In genomic region chr3:24372559-24373197, GRCh38 we compare ENCODE assay signal across 15 cellular contexts.
DNase-seq lines count a peak whose midpoint lies in the region; ATAC-seq and TF ChIP-seq lines count a peak whose summit lies in the region.
"Had no signal": no experiment of that assay in that cellular context is flagged by ENCODE, and none has a peak within 500 bp of the region (broad histone marks: within the 10 kb centered on the region; RNA-seq: fewer than 3 reads in every experiment).

No MANE protein-coding gene starts in this region.

- H3K27me3 ChIP-seq in body of pancreas (no peaks in the 10 kb centered on the region), gastrocnemius medialis (no peaks in the 10 kb centered on the region), SJCRH30 (no peaks in the 10 kb centered on the region)

- peak overlapping the region; percentile 32 for H3K27ac ChIP-seq in VCaP
- peak overlapping the region in 3 of 4 donors; percentile 36 to 65 (median 39) for H3K27ac ChIP-seq in body of pancreas
- peak overlapping the region in 3 of 4 donors; percentile 26 to 76 (median 51) for H3K27ac ChIP-seq in gastrocnemius medialis
- H3K27ac ChIP-seq in SJCRH30: no peak overlapping the region

- H3K36me3 ChIP-seq in body of pancreas (replicated peaks in 1 of 2; ENCODE audit: insufficient read depth in 1 of 2, low read depth in 2 of 2) (no peaks in the 10 kb centered on the region), mucosa of descending colon (ENCODE audit: low read depth) (no peaks in the 10 kb centered on the region), gastrocnemius medialis (no peaks in the 10 kb centered on the region), SJCRH30 (no peaks in the 10 kb centered on the region)

- in situ Hi-C loops in gastrocnemius medialis (cut with MboI; ENCODE audit: low sequenced_read_pairs in 4 of 4): no loop called here

- peaks cover 60% of the 10 kb centered on the region for H3K4me1 ChIP-seq in body of pancreas
- peaks cover 21% of the 10 kb centered on the region for H3K4me1 ChIP-seq in mucosa of descending colon (ENCODE audit: low read depth)
- peaks cover 38 to 49% of the 10 kb centered on the region in 2 donors for H3K4me1 ChIP-seq in gastrocnemius medialis
- H3K4me1 ChIP-seq in SJCRH30: peaks cover 5% of the 10 kb centered on the region

- TF ChIP-seq POLR2A in body of pancreas (IDR thresholded peaks at IDR 0.05) (no peak), gastrocnemius medialis (IDR thresholded peaks at IDR 0.05) (no peak)

- no peak for TF ChIP-seq CTCF in VCaP (conservative IDR thresholded peaks at IDR 0.05)
- TF ChIP-seq CTCF in body of pancreas (IDR thresholded peaks at IDR 0.05): no peak
- TF ChIP-seq CTCF in mucosa of descending colon (IDR thresholded peaks at IDR 0.05): no peak
- no peak for TF ChIP-seq CTCF in gastrocnemius medialis (IDR thresholded peaks at IDR 0.05 in 4 of 5, conservative IDR thresholded peaks at IDR 0.05 in 1 of 5)

- ATAC-seq in body of pancreas: no peak
- peak; percentile 60 for ATAC-seq in mucosa of descending colon
- ATAC-seq in gastrocnemius medialis: no peak
- no peak for ATAC-seq in HG02798 (IDR thresholded peaks at IDR 0.05; ENCODE audit: poor library complexity, unreplicated experiment)
- ATAC-seq: Panc1 had no signal

- intact Hi-C loops in body of pancreas (cut with DNase I): no loop called here
- intact Hi-C loops in mucosa of descending colon (cut with DNase I, micrococcal nuclease): no loop called here
- intact Hi-C loops in gastrocnemius medialis (cut with DNase I; ENCODE audit: low total_unique reads): no loop called here

- WGBS in body of pancreas, 2 donors: 71 to 72% methylated on average over 3 of the region's 3 CpGs

- H3K9me3 ChIP-seq in body of pancreas (no peaks in the 10 kb centered on the region), mucosa of descending colon (no peaks in the 10 kb centered on the region), gastrocnemius medialis (no peaks in the 10 kb centered on the region), SJCRH30 (replicated peaks) (no peaks in the 10 kb centered on the region)

- DNase-seq in body of pancreas (no peak), mucosa of descending colon (no peak), gastrocnemius medialis (no peak), NCI-H2196 treated with DMSO at 0.1 percent for 48 hours (lab: John Stamatoyannopoulos, UW; ENCODE audit: unreplicated experiment) (no peak), SJCRH30 (no peak)
- DNase-seq: ACHN, C1 segment of cervical spinal cord, DMS79, H7, NCI-H1092 treated with DMSO at 0.1 percent for 48 hours, NCI-H146, NCI-H2081 treated with DMSO at 0.1 percent for 48 hours had no signal

- no peak overlapping the region for H3K4me3 ChIP-seq in body of pancreas
- H3K4me3 ChIP-seq in mucosa of descending colon: no peak overlapping the region
- no peak overlapping the region for H3K4me3 ChIP-seq in gastrocnemius medialis
- no peak overlapping the region for H3K4me3 ChIP-seq in SJCRH30
